Comparison of ENCODE assay signal across 15 cellular contexts in genomic region chr3:101077361-101078011, GRCh38.
DNase-seq lines count a peak whose midpoint lies in the region; ATAC-seq and TF ChIP-seq lines count a peak whose summit lies in the region.
"Had no signal": no experiment of that assay in that cellular context is flagged by ENCODE, and none has a peak within 500 bp of the region (broad histone marks: within the 10 kb centered on the region; RNA-seq: fewer than 3 reads in every experiment).

No MANE protein-coding gene starts in this region.

- H3K4me1 Mint-ChIP-seq in activated naive CD4-positive, alpha-beta T cell treated with anti-CD3 and anti-CD28 coated beads for 36 hours (ENCODE audit: low read depth) = no peaks in the 10 kb centered on the region
- H3K4me1 Mint-ChIP-seq: CD14-positive monocyte, GM23338 had no signal

- H4K20me1 ChIP-seq in IMR-90 (ENCODE audit: insufficient read depth, low read length) = no peaks in the 10 kb centered on the region

- no peak for TF ChIP-seq POLR2A in IMR-90 (IDR thresholded peaks at IDR 0.05; ENCODE audit: low read depth, low read length)

- no peak overlapping the region for H4K91ac ChIP-seq in IMR-90 (ENCODE audit: insufficient read depth, low read depth, low read length)

- no peak overlapping the region for H2AFZ ChIP-seq in IMR-90 (replicated peaks; ENCODE audit: low read length, poor library complexity)
- H2AFZ ChIP-seq: GM23338 had no signal

- no peak overlapping the region for H3K56ac ChIP-seq in IMR-90 (ENCODE audit: extremely low read depth, insufficient read depth, low read length)

- H3K36me3 ChIP-seq in IMR-90 (ENCODE audit: control insufficient read depth, insufficient read depth, low read length) (no peaks in the 10 kb centered on the region), brain microvascular endothelial cell (replicated peaks) (no peaks in the 10 kb centered on the region)
- H3K36me3 ChIP-seq: thyroid gland had no signal

- TF ChIP-seq RAD21 in IMR-90 (IDR thresholded peaks at IDR 0.05; ENCODE audit: low read length) = no peak

- H3K36me3 Mint-ChIP-seq in activated naive CD4-positive, alpha-beta T cell treated with anti-CD3 and anti-CD28 coated beads for 36 hours (ENCODE audit: low read depth) = no peaks in the 10 kb centered on the region
- H3K36me3 Mint-ChIP-seq: CD14-positive monocyte had no signal

- BruUV-seq in IMR-90 (replicated peaks; lab: Mats Ljungman, UMichigan) = no TSS peak

- H2BK120ac ChIP-seq in IMR-90 (ENCODE audit: low read depth, low read length) = no peak overlapping the region

- no peak overlapping the region for H3K18ac ChIP-seq in IMR-90 (ENCODE audit: low read depth, low read length)

- H3K27me3 ChIP-seq in IMR-90 (ENCODE audit: control insufficient read depth, insufficient read depth, low read length) (no peaks in the 10 kb centered on the region), brain microvascular endothelial cell (replicated peaks) (no peaks in the 10 kb centered on the region)
- H3K27me3 ChIP-seq: thyroid gland had no signal

- H4K5ac ChIP-seq in IMR-90 (ENCODE audit: low read depth, low read length) = no peak overlapping the region

- no peak overlapping the region for H3K14ac ChIP-seq in IMR-90 (replicated peaks; ENCODE audit: low read depth, low read length)

- POLR2A ChIA-PET in IMR-90 (lab: Charles Lee; ENCODE audit: unreplicated experiment) = no interaction called here

- TF ChIP-seq CTCF in IMR-90 (conservative IDR thresholded peaks at IDR 0.05; ENCODE audit: low read depth, low read length) (no peak), brain microvascular endothelial cell (IDR thresholded peaks at IDR 0.05; ENCODE audit: low read depth, low read length, missing control alignments) (no peak), GM10266 (IDR thresholded peaks at IDR 0.05; ENCODE audit: control insufficient read depth, insufficient read depth, low read depth, missing control alignments) (no peak)

- no peak for ATAC-seq in IMR-90 (ENCODE audit: low read depth)
- no peak for ATAC-seq in GM21737 (IDR thresholded peaks at IDR 0.05; ENCODE audit: unreplicated experiment)
- ATAC-seq: activated CD8-positive, alpha-beta T cell treated with anti-CD3 and anti-CD28 coated beads for 36 hours; GM23338 had no signal

- intact Hi-C loops in IMR-90 (cut with micrococcal nuclease) = no loop called here
- intact Hi-C loops in activated naive CD4-positive, alpha-beta T cell treated with anti-CD3 and anti-CD28 coated beads for 36 hours (cut with micrococcal nuclease) = no loop called here

- no peak overlapping the region for H2AK9ac ChIP-seq in IMR-90 (replicated peaks; ENCODE audit: low read depth, low read length, poor library complexity)

- H3K9ac ChIP-seq in IMR-90 (ENCODE audit: low read depth, low read length) = no peak overlapping the region

- H3K27ac ChIP-seq in IMR-90 (ENCODE audit: insufficient read depth, low read length) (no peak overlapping the region), brain microvascular endothelial cell (peak overlapping the region; percentile 38)
- H3K27ac ChIP-seq: thyroid gland had no signal

- peaks cover 8% of the 10 kb centered on the region for H3K27me3 Mint-ChIP-seq in activated naive CD4-positive, alpha-beta T cell treated with anti-CD3 and anti-CD28 coated beads for 36 hours (ENCODE audit: low read depth)

- H3K4me3 ChIP-seq in IMR-90 (ENCODE audit: insufficient read depth, low read depth, low read length) (no peak overlapping the region), brain microvascular endothelial cell (ENCODE audit: low read depth, low read length) (no peak overlapping the region)
- H3K4me3 ChIP-seq: GM23338, thyroid gland had no signal

- DNase-seq in IMR-90 = peak; percentile 58
- peak; percentile 64 for DNase-seq in brain microvascular endothelial cell
- peak; percentile 88 for DNase-seq in iris pigment epithelial cell (ENCODE audit: low read depth)
- peak; percentile 92 for DNase-seq in renal cortical epithelial cell (ENCODE audit: low read depth)
- DNase-seq in activated naive CD4-positive, alpha-beta T cell treated with anti-CD3 and anti-CD28 coated beads for 36 hours = no peak
- DNase-seq in GM10266 (ENCODE audit: extremely low spot score) = no peak
- DNase-seq: activated CD8-positive, alpha-beta T cell treated with anti-CD3 and anti-CD28 coated beads for 36 hours; DMS79; NCI-H1694 treated with DMSO at 0.1 percent for 48 hours; NCI-H510A; SW 1271; thyroid gland had no signal

- no CpG with 5 or more reads among the region's 3 CpGs for WGBS in IMR-90 (ENCODE audit: extremely low coverage in 2 of 2, insufficient read length in 1 of 2), 2 experiments

- H2BK15ac ChIP-seq in IMR-90 (ENCODE audit: low read depth, low read length) = no peak overlapping the region

- no peak overlapping the region for H2BK5ac ChIP-seq in IMR-90 (ENCODE audit: low read depth, low read length, poor library complexity, severe bottlenecking)

- peaks cover 2% of the 10 kb centered on the region; the same call in 1 of the 2 replicates for H3K9me3 ChIP-seq in IMR-90 (ENCODE audit: control insufficient read depth, insufficient read depth, low read length)
- H3K9me3 ChIP-seq: thyroid gland had no signal

- CTCF ChIA-PET in IMR-90 (lab: Yijun Ruan, JAX) = interaction anchor here (0.6 kb wide), 2 partner anchors 13 to 119 kb away, joined by 3 to 4 read pairs; no protein-coding TSS in a partner anchor
- CTCF ChIA-PET in activated naive CD4-positive, alpha-beta T cell treated with anti-CD3 and anti-CD28 coated beads for 36 hours (lab: Charles Lee) = no interaction called here

- H3K4me3 Mint-ChIP-seq in activated naive CD4-positive, alpha-beta T cell treated with anti-CD3 and anti-CD28 coated beads for 36 hours = no peak overlapping the region
- H3K4me3 Mint-ChIP-seq: activated CD8-positive, alpha-beta T cell treated with anti-CD3 and anti-CD28 coated beads for 36 hours; CD14-positive monocyte; GM23338 had no signal

- peaks cover 4% of the 10 kb centered on the region for H3K4me1 ChIP-seq in IMR-90 (ENCODE audit: control insufficient read depth, insufficient read depth, low read length)
- H3K4me1 ChIP-seq: thyroid gland had no signal

- H4K8ac ChIP-seq in IMR-90 (ENCODE audit: low read depth in 2 of 2, low read length in 2 of 2) = no peak overlapping the region

- in situ Hi-C loops in IMR-90 (cut with MboI; ENCODE audit: low sequenced_read_pairs) (no loop called here), brain microvascular endothelial cell (cut with HindIII; ENCODE audit: low pct_ligation_motif_present, low sequenced_read_pairs) (no loop called here)

- H3K79me1 ChIP-seq in IMR-90 (ENCODE audit: low read depth in 1 of 2, low read length in 2 of 2) = no peaks in the 10 kb centered on the region

- dilution Hi-C loops in IMR-90 (cut with HindIII; ENCODE audit: low sequenced_read_pairs, unreplicated experiment) = no loop called here

- no peak overlapping the region for H3K27ac Mint-ChIP-seq in activated naive CD4-positive, alpha-beta T cell treated with anti-CD3 and anti-CD28 coated beads for 36 hours
- H3K27ac Mint-ChIP-seq: activated CD8-positive, alpha-beta T cell treated with anti-CD3 and anti-CD28 coated beads for 36 hours; CD14-positive monocyte; GM23338 had no signal

- H2BK20ac ChIP-seq in IMR-90 (ENCODE audit: low read depth, low read length) = no peak overlapping the region

- no peak overlapping the region for H3K4me2 ChIP-seq in IMR-90 (ENCODE audit: low read depth, low read length)
- H3K4me2 ChIP-seq: GM23338 had no signal

- no peaks in the 10 kb centered on the region for H3K9me3 Mint-ChIP-seq in activated naive CD4-positive, alpha-beta T cell treated with anti-CD3 and anti-CD28 coated beads for 36 hours

- no peak overlapping the region for H3K23ac ChIP-seq in IMR-90 (ENCODE audit: low read depth, low read length)

- H2AK5ac ChIP-seq in IMR-90 (ENCODE audit: low read depth, low read length) = no peak overlapping the region

- H3K4ac ChIP-seq in IMR-90 (ENCODE audit: low read depth, low read length) = no peak overlapping the region

- H3K9me1 ChIP-seq in IMR-90 (ENCODE audit: insufficient read depth, low read length) = no peaks in the 10 kb centered on the region

TF ChIP-seq in IMR-90, 13 proteins besides CTCF, POLR2A, EP300 and RAD21:
- TF ChIP-seq MAFK (IDR thresholded peaks at IDR 0.05; ENCODE audit: low read depth, low read length) (no peak), RCOR1 (IDR thresholded peaks at IDR 0.05; ENCODE audit: insufficient replicate concordance, low read length) (no peak), CHD1 (IDR thresholded peaks at IDR 0.05; ENCODE audit: low read depth, low read length) (no peak), FOS (IDR thresholded peaks at IDR 0.05; ENCODE audit: low read depth, low read length) (no peak), CEBPB (IDR thresholded peaks at IDR 0.05; ENCODE audit: low read depth, low read length) (no peak), BHLHE40 (IDR thresholded peaks at IDR 0.05; ENCODE audit: low read depth, low read length) (no peak), MXI1 (IDR thresholded peaks at IDR 0.05; ENCODE audit: borderline replicate concordance, low read depth, low read length) (no peak), MAZ (IDR thresholded peaks at IDR 0.05; ENCODE audit: borderline replicate concordance, low read depth, low read length) (no peak), USF2 (IDR thresholded peaks at IDR 0.05; ENCODE audit: low read depth, low read length) (no peak), SMC3 (IDR thresholded peaks at IDR 0.05; ENCODE audit: low read depth, low read length) (no peak), NFE2L2 (IDR thresholded peaks at IDR 0.05; ENCODE audit: low read depth, low read length) (no peak), ELK1 (IDR thresholded peaks at IDR 0.05; ENCODE audit: borderline replicate concordance, low read depth, low read length) (no peak), RFX5 (IDR thresholded peaks at IDR 0.05; ENCODE audit: low read depth, low read length) (no peak)

Comparison
In these comparisons a context has a peak if more than half of its experiments do, and no peak if none do; other contexts are left out.
1. DNase-seq: peak in IMR-90 (single experiment), brain microvascular endothelial cell (single experiment), iris pigment epithelial cell (single experiment) and renal cortical epithelial cell (single experiment); none in activated naive CD4-positive, alpha-beta T cell treated with anti-CD3 and anti-CD28 coated beads for 36 hours (single experiment) and GM10266 (single experiment).